1 cellular context compared by ENCODE assay signal in genomic region chr17:78947235-78948153, GRCh38.
TF ChIP-seq lines count a peak whose summit lies in the region.

No MANE protein-coding gene starts in this region.

TF ChIP-seq in HCT116, 20 proteins besides CTCF, POLR2A, EP300 and RAD21:
- TF ChIP-seq EGR1 (IDR thresholded peaks at IDR 0.05; ENCODE audit: low read depth) (no peak), SP1 (IDR thresholded peaks at IDR 0.05; ENCODE audit: low read depth) (no peak), ELF1 (IDR thresholded peaks at IDR 0.05; ENCODE audit: borderline replicate concordance, low read depth) (no peak), TCF7L2 (IDR thresholded peaks at IDR 0.05; ENCODE audit: borderline replicate concordance, extremely low read depth, insufficient read depth, insufficient read length) (no peak), EZH2 (IDR thresholded peaks at IDR 0.05) (no peak), ATF3 (IDR thresholded peaks at IDR 0.05) (no peak), ZNF274 (IDR thresholded peaks at IDR 0.05; ENCODE audit: low read depth, low read length) (no peak), ZFX (IDR thresholded peaks at IDR 0.05) (no peak), JUND (IDR thresholded peaks at IDR 0.05) (no peak), FOSL1 (IDR thresholded peaks at IDR 0.05; ENCODE audit: low read depth) (no peak), SIN3A (IDR thresholded peaks at IDR 0.05; ENCODE audit: low read depth) (no peak), ZBTB33 (IDR thresholded peaks at IDR 0.05; ENCODE audit: extremely low read depth, insufficient replicate concordance, low read length) (no peak), MAX (IDR thresholded peaks at IDR 0.05) (no peak), REST (IDR thresholded peaks at IDR 0.05; ENCODE audit: low read depth) (no peak), EZH2phosphoT487 (IDR thresholded peaks at IDR 0.05; ENCODE audit: borderline replicate concordance) (no peak)
